In genomic region chr6:24666616-24667377, GRCh38 we compare ENCODE assay signal across 1 cellular context.
TF ChIP-seq lines count a peak whose summit lies in the region.

Gene ACOT13 (plus strand): TSS chr6:24667077. CDS start chr6:24667264, 187 bp downstream.
Gene TDP2 (minus strand): TSS chr6:24666899. CDS start chr6:24666862, 37 bp downstream.

TF ChIP-seq in HepG2, 621 proteins besides CTCF, POLR2A, EP300 and RAD21 (continued from another document and continues in another):
- peak in 1 of 2 experiments; percentile 70; a peak in 2 of 4 replicates for TF ChIP-seq REST (IDR thresholded peaks at IDR 0.05; ENCODE audit: borderline replicate concordance in 1 of 2, low read depth in 1 of 2, low read length in 2 of 2)
- no peak for TF ChIP-seq ZNF383 (CRISPR knock-in tag; IDR thresholded peaks at IDR 0.05; ENCODE audit: borderline replicate concordance)
- TF ChIP-seq ELF1 (CRISPR knock-in tag; IDR thresholded peaks at IDR 0.05), result peak; percentile 95
- TF ChIP-seq WIZ (CRISPR knock-in tag; IDR thresholded peaks at IDR 0.05), result no peak; the same call in none of the 2 replicates
- peak; percentile 96 for TF ChIP-seq KLF6 (CRISPR knock-in tag; IDR thresholded peaks at IDR 0.05)
- TF ChIP-seq MXI1 (IDR thresholded peaks at IDR 0.05; ENCODE audit: borderline replicate concordance, low read depth, low read length), result peak; percentile 59; the same call in 2 of the 3 replicates
- TF ChIP-seq RCOR2 (CRISPR knock-in tag; IDR thresholded peaks at IDR 0.05), result peak; percentile 43; the same call in 1 of the 2 replicates
- TF ChIP-seq ZNF224 (CRISPR knock-in tag; IDR thresholded peaks at IDR 0.05), result peak; percentile 97
- TF ChIP-seq ZNF431 (CRISPR knock-in tag; IDR thresholded peaks at IDR 0.05; ENCODE audit: borderline replicate concordance, low read depth), result peak; percentile 80; the same call in 1 of the 2 replicates
- TF ChIP-seq MBNL3 (CRISPR knock-in tag; conservative IDR thresholded peaks at IDR 0.05), result no peak
- TF ChIP-seq ZNF124 (CRISPR knock-in tag; IDR thresholded peaks at IDR 0.05), result peak; percentile 97
- peak; percentile 94; the same call in 1 of the 2 replicates for TF ChIP-seq ZNF556 (CRISPR knock-in tag; IDR thresholded peaks at IDR 0.05; ENCODE audit: borderline replicate concordance)
- peak; percentile 95; the same call in 1 of the 2 replicates for TF ChIP-seq ZNF205 (CRISPR knock-in tag; IDR thresholded peaks at IDR 0.05)
- TF ChIP-seq ZNF598 (CRISPR knock-in tag; IDR thresholded peaks at IDR 0.05; ENCODE audit: borderline replicate concordance), result peak; percentile 98
- TF ChIP-seq GFI1 (CRISPR knock-in tag; IDR thresholded peaks at IDR 0.05; ENCODE audit: borderline replicate concordance), result peak; percentile 77; the same call in 1 of the 2 replicates
- TF ChIP-seq ZC3H4 (CRISPR knock-in tag; IDR thresholded peaks at IDR 0.05; ENCODE audit: borderline replicate concordance), result no peak; the same call in 1 of the 2 replicates
- peak; percentile 38; the same call in 1 of the 2 replicates for TF ChIP-seq ZNF281 (CRISPR knock-in tag; IDR thresholded peaks at IDR 0.05; ENCODE audit: borderline replicate concordance)
- peak; percentile 98 for TF ChIP-seq KAT8 (CRISPR knock-in tag; IDR thresholded peaks at IDR 0.05)
- no peak for TF ChIP-seq ZBTB46 (CRISPR knock-in tag; IDR thresholded peaks at IDR 0.05; ENCODE audit: borderline replicate concordance)
- no peak for TF ChIP-seq CBX2 (IDR thresholded peaks at IDR 0.05; ENCODE audit: low read depth, low read length)
- peak; percentile 90; the same call in 1 of the 2 replicates for TF ChIP-seq CBX2 (CRISPR knock-in tag; IDR thresholded peaks at IDR 0.05; ENCODE audit: low read depth)
- TF ChIP-seq U2AF2 (IDR thresholded peaks at IDR 0.05; ENCODE audit: low read depth, low read length), result peak; percentile 81; the same call in 1 of the 2 replicates
- no peak for TF ChIP-seq ZSCAN12 (CRISPR knock-in tag; IDR thresholded peaks at IDR 0.05)
- TF ChIP-seq IRX3 (CRISPR knock-in tag; IDR thresholded peaks at IDR 0.05; ENCODE audit: borderline replicate concordance, low read depth), result peak; percentile 30; the same call in 1 of the 2 replicates
- TF ChIP-seq ZNF710 (CRISPR knock-in tag; IDR thresholded peaks at IDR 0.05; ENCODE audit: borderline replicate concordance), result peak; percentile 95
- TF ChIP-seq CHCHD3 (CRISPR knock-in tag; IDR thresholded peaks at IDR 0.05), result peak; percentile 89; the same call in 1 of the 2 replicates
- TF ChIP-seq NR2C2 (CRISPR knock-in tag; IDR thresholded peaks at IDR 0.05; ENCODE audit: borderline replicate concordance), result peak; percentile 91
- TF ChIP-seq MTA3 (CRISPR knock-in tag; IDR thresholded peaks at IDR 0.05), result no peak
- TF ChIP-seq MTERF4 (CRISPR knock-in tag; IDR thresholded peaks at IDR 0.05), result peak; percentile 98
- TF ChIP-seq TCF7 (IDR thresholded peaks at IDR 0.05; ENCODE audit: low read depth), result no peak
- peak; percentile 92 for TF ChIP-seq PHF20 (CRISPR knock-in tag; IDR thresholded peaks at IDR 0.05)
- TF ChIP-seq MTF2 (CRISPR knock-in tag; IDR thresholded peaks at IDR 0.05; ENCODE audit: borderline replicate concordance), result 0 out of 2 replicates have a peak, but pooled peaks have one; percentile 59
- TF ChIP-seq MNT (IDR thresholded peaks at IDR 0.05), result 0 out of 2 replicates have a peak, but pooled peaks have one; percentile 26
- peak; percentile 97 for TF ChIP-seq UBTF (CRISPR knock-in tag; IDR thresholded peaks at IDR 0.05)
- TF ChIP-seq SRSF1 (optimal IDR thresholded peaks at IDR 0.05; ENCODE audit: low read depth, low read length), result peak; percentile 95
- TF ChIP-seq CC2D1A (CRISPR knock-in tag; IDR thresholded peaks at IDR 0.05), result no peak
- peak; percentile 91; the same call in 1 of the 2 replicates for TF ChIP-seq BRF2 (CRISPR knock-in tag; IDR thresholded peaks at IDR 0.05)
- TF ChIP-seq ZSCAN20 (CRISPR knock-in tag; IDR thresholded peaks at IDR 0.05; ENCODE audit: borderline replicate concordance), result no peak; the same call in 1 of the 2 replicates
- TF ChIP-seq YY1 (IDR thresholded peaks at IDR 0.05; ENCODE audit: insufficient read depth, insufficient replicate concordance, low read depth, low read length), result peak; percentile 92
- TF ChIP-seq ZBTB25 (CRISPR knock-in tag; IDR thresholded peaks at IDR 0.05), result peak; percentile 98
- no peak; the same call in 1 of the 2 replicates for TF ChIP-seq ZNF704 (CRISPR knock-in tag; IDR thresholded peaks at IDR 0.05; ENCODE audit: borderline replicate concordance)
- peak; percentile 42 for TF ChIP-seq HMG20B (CRISPR knock-in tag; conservative IDR thresholded peaks at IDR 0.05)
